Comparison of ENCODE assay signal across 9 cellular contexts in genomic region chr14:90274019-90274418, GRCh38. TPM values are rescaled to one million over a fixed set of nuclear protein-coding genes. Genes with fewer than 3 reads are reported as not detected.
DNase-seq lines count a peak whose midpoint lies in the region; ATAC-seq, FAIRE-seq and TF ChIP-seq lines count a peak whose summit lies in the region.
"Had no signal": no experiment of that assay in that cellular context is flagged by ENCODE, and none has a peak within 500 bp of the region (broad histone marks: within the 10 kb centered on the region; RNA-seq: fewer than 3 reads in every experiment).

No MANE protein-coding gene starts in this region.

- intact Hi-C loops in sigmoid colon (cut with DNase I): no loop called here

- H3K27ac ChIP-seq in sigmoid colon: peak overlapping the region in 1 of 4 donors; percentile 20

- no peak for TF ChIP-seq POLR2A in sigmoid colon (IDR thresholded peaks at IDR 0.05)

- DNase-seq in 8988T (peak; percentile 51), EL (peak; percentile 13), adipocyte (ENCODE audit: low read depth) (no peak), islet precursor cell (peak; percentile 58), frontal cortex (ENCODE audit: low spot score in 2 of 2) (no peak), NCI-H1436 (lab: John Stamatoyannopoulos, UW) (no peak), sigmoid colon (no peak)

- H3K4me1 ChIP-seq in adipocyte (ENCODE audit: control insufficient read depth, insufficient read depth, low read length) (peaks cover 22% of the 10 kb centered on the region), sigmoid colon (no peaks in the 10 kb centered on the region)

- ATAC-seq in HG02840 (IDR thresholded peaks at IDR 0.05; ENCODE audit: low FRiP score, unreplicated experiment): no peak

- FAIRE-seq in frontal cortex (lab: Jason Lieb, UNC): no peak

- H3K36me3 ChIP-seq in adipocyte (ENCODE audit: control insufficient read depth, insufficient read depth, low read length, severe bottlenecking): peaks cover 61% of the 10 kb centered on the region
- H3K36me3 ChIP-seq in sigmoid colon: peaks cover 16 to 91% (median 37%) of the 10 kb centered on the region in 4 donors

- no peak for TF ChIP-seq EP300 in sigmoid colon (IDR thresholded peaks at IDR 0.05)

- WGBS in sigmoid colon, 2 donors: 68 to 84% methylated on average over 9 of the region's 9 CpGs

- H3K9me3 ChIP-seq in adipocyte (ENCODE audit: control insufficient read depth, low read length) (no peaks in the 10 kb centered on the region), sigmoid colon (no peaks in the 10 kb centered on the region)
- H3K9me3 ChIP-seq: MG63 had no signal

- H3K27me3 ChIP-seq in adipocyte (replicated peaks; ENCODE audit: control insufficient read depth, insufficient read depth, low read length) (no peaks in the 10 kb centered on the region), sigmoid colon (no peaks in the 10 kb centered on the region)
- H3K27me3 ChIP-seq: MG63 had no signal

- no peak for TF ChIP-seq CTCF in sigmoid colon (IDR thresholded peaks at IDR 0.05)

- H3K4me3 ChIP-seq in adipocyte (ENCODE audit: low read length) (no peak overlapping the region), sigmoid colon (no peak overlapping the region)
- H3K4me3 ChIP-seq: MG63 had no signal

- peak overlapping the region; percentile 13 for H3K9ac ChIP-seq in adipocyte (ENCODE audit: low read length)

RNA-seq across cellular contexts. Expression of gene PSMC1, which starts 17.7 kb away (rescaled TPM):
- total RNA-seq in frontal cortex: 56.3 TPM
- total RNA-seq in sigmoid colon: 100 to 1,000 TPM in 3 of 4 donors, 10 to 100 TPM in 1; 67.3 to 160 (median 147) TPM
- polyA plus RNA-seq in sigmoid colon: 100 to 1,000 TPM; 102 to 176 (median 116) TPM

RNA-seq across cellular contexts. Expression of gene NRDE2, which starts 57.7 kb away (rescaled TPM):
- total RNA-seq in frontal cortex: 13.9 TPM
- 10 to 100 TPM; 12.5 to 25.2 (median 14.8) TPM for total RNA-seq in sigmoid colon
- polyA plus RNA-seq in sigmoid colon: 10 to 100 TPM in 1 of 3 donors, 1 to 10 TPM in 2; 4.8 to 10.7 (median 5.3) TPM

Comparison
In these comparisons a context has a peak if more than half of its experiments do, and no peak if none do; other contexts are left out.
1. DNase-seq: peak in 8988T (single experiment), EL (single experiment) and islet precursor cell (single experiment); none in adipocyte (single experiment), frontal cortex (0 of 2), NCI-H1436 (single experiment) and sigmoid colon (single experiment).